ENCODE assay signal across 24 cellular contexts in genomic region chr5:163134061-163134460, GRCh38.
"Had no signal": no experiment of that assay in that cellular context is flagged by ENCODE, and none has a peak within 500 bp of the region (broad histone marks: within the 10 kb centered on the region; RNA-seq: fewer than 3 reads in every experiment).

No MANE protein-coding gene starts in this region.

- H3K27ac ChIP-seq: neural progenitor cell, ovary, parathyroid adenoma, psoas muscle, right lobe of liver, sigmoid colon, stomach, thoracic aorta, thyroid gland, transverse colon, upper lobe of right lung, uterus had no signal

- H3K27me3 ChIP-seq: neural progenitor cell, ovary, right lobe of liver, sigmoid colon, stomach, thyroid gland, transverse colon, upper lobe of right lung, uterus had no signal

- H3K4me3 ChIP-seq: neural progenitor cell, ovary, psoas muscle, right lobe of liver, sigmoid colon, stomach, thoracic aorta, thyroid gland, transverse colon, upper lobe of right lung, uterus had no signal

- H3K9ac ChIP-seq: neural progenitor cell, parathyroid adenoma had no signal

- H2AFZ ChIP-seq: neural progenitor cell, parathyroid adenoma had no signal

- H3K9me3 ChIP-seq: ovary, psoas muscle, right lobe of liver, sigmoid colon, stomach, thoracic aorta, thyroid gland, transverse colon, upper lobe of right lung, uterus had no signal

- H3K36me3 ChIP-seq: neural progenitor cell, ovary, right lobe of liver, sigmoid colon, stomach, thoracic aorta, thyroid gland, transverse colon, upper lobe of right lung, uterus had no signal

- H3K4me1 ChIP-seq: neural progenitor cell, parathyroid adenoma, psoas muscle, right lobe of liver, sigmoid colon, stomach, thyroid gland, transverse colon, upper lobe of right lung, uterus had no signal

- H3K79me2 ChIP-seq: parathyroid adenoma had no signal

- ATAC-seq: natural killer cell; psoas muscle; right cardiac atrium; right lobe of liver; stimulated activated effector memory CD8-positive, alpha-beta T cell treated with anti-CD3 and anti-CD28 coated beads, Interleukin-12 subunit alpha, Interleukin-12 subunit beta, amount 100 ng/mL, for 72 hours; stimulated activated naive B cell treated with anti-CD40 and anti-IgM and Interleukin-4, amounts not matched to agents 10 μg/mL and 1 μg/mL and 100 μg/mL, for 72 hours; upper lobe of right lung had no signal

- H3K4me2 ChIP-seq: neural progenitor cell had no signal

- DNase-seq: natural killer cell; occipital lobe; ovary; posterior cingulate gyrus; psoas muscle; right cardiac atrium; right lobe of liver; sigmoid colon; small intestine; stimulated activated CD4-positive, alpha-beta T cell treated with anti-CD3 and anti-CD28 coated beads, Interleukin-15, amount 100 ng/mL, for 24 hours; stimulated activated CD4-positive, alpha-beta T cell treated with anti-CD3 and anti-CD28 coated beads, Interleukin-2, amount 100 ng/mL, for 24 hours; stimulated activated CD4-positive, alpha-beta T cell treated with anti-CD3 and anti-CD28 coated beads, Interleukin-2, amount 100 ng/mL, for 48 hours; stimulated activated CD4-positive, alpha-beta T cell treated with anti-CD3 and anti-CD28 coated beads, Interleukin-4, amount 100 ng/mL, for 24 hours; stimulated activated naive B cell treated with anti-CD40 and anti-IgM and Interleukin-4, amounts not matched to agents 10 μg/mL and 1 μg/mL and 100 μg/mL, for 72 hours; stimulated activated naive CD4-positive, alpha-beta T cell treated with Interleukin-2 at 50 U/mL for 16 hours; stomach; thyroid gland; transverse colon; upper lobe of right lung; uterus had no signal

- FAIRE-seq: small intestine had no signal
